ENCODE assay signal across 8 cellular contexts in the genomic region with DNA sequence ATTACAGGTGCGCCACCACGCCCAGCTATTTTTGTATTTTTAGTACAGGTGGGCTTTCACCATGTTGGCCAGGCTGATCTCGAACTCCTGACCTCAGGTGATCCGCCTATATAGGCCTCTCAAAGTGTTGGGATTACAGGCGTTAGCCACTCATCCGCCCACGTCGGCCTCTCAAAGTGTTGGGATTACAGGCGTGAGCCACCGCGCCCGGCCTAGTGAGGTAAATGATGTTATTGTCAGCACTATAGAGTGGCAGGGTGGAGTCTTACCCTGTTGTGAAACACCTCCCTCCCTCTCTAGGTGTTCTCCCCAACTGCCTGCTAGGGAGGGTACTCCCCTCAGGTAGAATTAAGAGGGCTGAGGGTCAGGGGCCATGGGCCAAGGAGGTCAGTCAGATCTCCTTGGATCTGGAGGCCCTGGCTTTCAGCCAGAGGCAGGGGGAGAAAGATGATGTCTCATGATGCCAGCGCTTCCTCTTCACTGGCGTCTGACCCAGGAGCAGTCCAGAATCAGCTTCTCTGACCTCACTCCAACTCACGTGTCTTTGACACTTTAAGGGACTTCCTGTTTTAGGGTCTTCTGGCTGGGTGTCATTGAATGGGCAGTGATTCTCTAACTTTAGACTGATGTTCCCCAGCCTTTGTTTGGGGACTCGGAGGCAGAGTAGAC. TPM values are rescaled to one million over a fixed set of nuclear protein-coding genes. Genes with fewer than 3 reads are reported as not detected.
DNase-seq lines count a peak whose midpoint lies in the region; ATAC-seq and TF ChIP-seq lines count a peak whose summit lies in the region.
"Had no signal": no experiment of that assay in that cellular context is flagged by ENCODE, and none has a peak within 500 bp of the region (broad histone marks: within the 10 kb centered on the region; RNA-seq: fewer than 3 reads in every experiment).

No MANE protein-coding gene starts in this region.

- no peak overlapping the region for H2BK12ac ChIP-seq in H9 (ENCODE audit: insufficient read length, low read depth, low read length)

- no peak overlapping the region for H2AK5ac ChIP-seq in H9 (ENCODE audit: insufficient read length, low read length)

- H2BK120ac ChIP-seq in H9 (ENCODE audit: low read depth, low read length, poor library complexity, severe bottlenecking): no peak overlapping the region

- no peak overlapping the region for H4K91ac ChIP-seq in H9 (ENCODE audit: insufficient read length, low read depth, low read length)

- no peak overlapping the region for H2AFZ ChIP-seq in H9 (ENCODE audit: low read length)

- no peak overlapping the region for H3K4me2 ChIP-seq in H9 (ENCODE audit: insufficient read depth, insufficient read length, low read length)

- peaks cover 16 to 17% of the 10 kb centered on the region in 2 experiments for H3K4me1 Mint-ChIP-seq in H9

- H3K23ac ChIP-seq in H9 (ENCODE audit: insufficient read length, low read depth, low read length): no peak overlapping the region

- H3K4me3 ChIP-seq in RWPE2 (ENCODE audit: severe bottlenecking) (no peak overlapping the region), esophagus squamous epithelium (peak overlapping the region in 2 of 4 donors; percentile 93 to 98), skin epidermis (peak overlapping the region in 2 of 7 experiments; percentile 61 to 91)

- peaks cover 10% of the 10 kb centered on the region for H3K23me2 ChIP-seq in H9 (ENCODE audit: insufficient read length, low read depth, low read length, poor library complexity, severe bottlenecking)

- no peak overlapping the region for H3K4ac ChIP-seq in H9 (ENCODE audit: low read depth, low read length)

- no peak overlapping the region for H2BK5ac ChIP-seq in H9 (ENCODE audit: insufficient read length, low read length)

- H3K27ac ChIP-seq in H9 (ENCODE audit: insufficient read length, low read depth, low read length) (no peak overlapping the region), RWPE2 (ENCODE audit: poor library complexity, severe bottlenecking) (peak overlapping the region; percentile 90), esophagus squamous epithelium (peak overlapping the region; percentile 51 to 96 (median 95)), skin epidermis (peak overlapping the region in 19 of 21 experiments; percentile 20 to 98 (median 93))

- H3K4me1 ChIP-seq in H9 (ENCODE audit: insufficient read depth, low read length) (no peaks in the 10 kb centered on the region), RWPE2 (ENCODE audit: insufficient read depth, poor library complexity, severe bottlenecking) (peaks cover 4% of the 10 kb centered on the region), esophagus squamous epithelium (peaks cover 42 to 76% (median 49%) of the 10 kb centered on the region in 3 donors)

- H3K14ac ChIP-seq in H9 (ENCODE audit: insufficient read depth, low read length): no peak overlapping the region

- TF ChIP-seq CTCF in H9 (conservative IDR thresholded peaks at IDR 0.05): no peak
- no peak for TF ChIP-seq CTCF in RWPE2 (IDR thresholded peaks at IDR 0.05; ENCODE audit: poor library complexity, severe bottlenecking)
- TF ChIP-seq CTCF in esophagus squamous epithelium (IDR thresholded peaks at IDR 0.05): no peak

- no peaks in the 10 kb centered on the region for H3K9me3 Mint-ChIP-seq in H9

- peaks cover under 1% of the 10 kb centered on the region for H3K27me3 Mint-ChIP-seq in H9 (ENCODE audit: low read depth)

- no peak overlapping the region for H4K5ac ChIP-seq in H9 (ENCODE audit: insufficient read length, low read depth, low read length)

- H3K9me3 ChIP-seq in H9 (ENCODE audit: control insufficient read depth, low read depth, low read length): no peaks in the 10 kb centered on the region
- no peaks in the 10 kb centered on the region for H3K9me3 ChIP-seq in RWPE2 (ENCODE audit: severe bottlenecking)
- H3K9me3 ChIP-seq in esophagus squamous epithelium: no peaks in the 10 kb centered on the region

- no peak overlapping the region for H2BK15ac ChIP-seq in H9 (ENCODE audit: low read depth, low read length)

- H3K79me1 ChIP-seq in H9 (ENCODE audit: insufficient read depth, low read depth, low read length, poor library complexity, severe bottlenecking): peaks cover 3% of the 10 kb centered on the region

- H3K36me3 ChIP-seq in RWPE2 (ENCODE audit: low read depth) (peaks cover 17% of the 10 kb centered on the region; the same call in 1 of the 2 replicates), esophagus squamous epithelium (peaks cover 0 to 17% (median 0%) of the 10 kb centered on the region in 3 donors)

- H4K8ac ChIP-seq in H9 (replicated peaks; ENCODE audit: insufficient read length, low read depth, low read length): no peak overlapping the region

- H3K79me2 ChIP-seq in H9 (ENCODE audit: insufficient read depth, low read length): no peaks in the 10 kb centered on the region; the same call in 1 of the 2 replicates

- H3K9ac ChIP-seq in H9 (ENCODE audit: extremely low read depth, insufficient read length, low read length): no peak overlapping the region

- WGBS in H9 (ENCODE audit: extremely low coverage, insufficient read length, low lambda C conversion rate): no CpG with 5 or more reads among the region's 16 CpGs
- 59 to 67% methylated on average over 10 to 12 of the region's 16 CpGs for WGBS in esophagus squamous epithelium, 2 donors

- no peaks in the 10 kb centered on the region for H3K27me3 ChIP-seq in H9 (ENCODE audit: insufficient read depth, low read length)
- H3K27me3 ChIP-seq in RWPE2 (ENCODE audit: insufficient read depth, poor library complexity, severe bottlenecking): no peaks in the 10 kb centered on the region
- H3K27me3 ChIP-seq in esophagus squamous epithelium: no peaks in the 10 kb centered on the region

- no peak overlapping the region for H2BK20ac ChIP-seq in H9 (ENCODE audit: low read depth, low read length, poor library complexity, severe bottlenecking)

- DNase-seq in H9 (no peak), RWPE2 (ENCODE audit: low spot score) (no peak), esophagus squamous epithelium (lab: John Stamatoyannopoulos, UW) (no peak), NCI-H510A (lab: John Stamatoyannopoulos, UW) (no peak)
- no peak for DNase-seq in stimulated activated CD4-positive, alpha-beta T cell treated with anti-CD3 and anti-CD28 coated beads, Interleukin-4, amount 100 ng/mL, for 4 hours
- DNase-seq: stimulated activated CD4-positive, alpha-beta T cell treated with anti-CD3 and anti-CD28 coated beads, Interleukin-2, amount 100 ng/mL, for 24 hours had no signal

- H3K36me3 Mint-ChIP-seq in H9 (ENCODE audit: insufficient read depth in 1 of 3, low read depth in 3 of 3): peaks cover 4 to 10% (median 9%) of the 10 kb centered on the region in 3 experiments; a peak in 5 of 7 replicates

- intact Hi-C loops in esophagus squamous epithelium (cut with DNase I): no loop called here

- TF ChIP-seq POLR2A in esophagus squamous epithelium (IDR thresholded peaks at IDR 0.05): no peak

- no peak for ATAC-seq in RWPE2 (ENCODE audit: low read depth)
- no peak for ATAC-seq in GM21825 (IDR thresholded peaks at IDR 0.05; ENCODE audit: unreplicated experiment)

- no peak overlapping the region for H3K18ac ChIP-seq in H9 (ENCODE audit: insufficient read length, low read depth, low read length)

- no peak overlapping the region for H3K27ac Mint-ChIP-seq in H9

- H3T11ph ChIP-seq in H9 (ENCODE audit: low read length): no peak overlapping the region

- no peaks in the 10 kb centered on the region for H4K20me1 ChIP-seq in H9 (ENCODE audit: control insufficient read depth, insufficient read depth, insufficient read length)

- H3K4me3 Mint-ChIP-seq in H9: peak overlapping the region; percentile 91 to 93

- H3K56ac ChIP-seq in H9 (ENCODE audit: insufficient read length, low read depth, low read length): no peak overlapping the region

RNA-seq across cellular contexts. Expression of a gene that starts 2.0 kb away (rescaled TPM):
- total RNA-seq in H9 (2021): 56.0 and 61.7 TPM in 2 replicates
- total RNA-seq in esophagus squamous epithelium: 10 to 100 TPM; 32.2 to 54.3 (median 39.5) TPM

RNA-seq across cellular contexts. Expression of a gene that starts 28.9 kb away (rescaled TPM):
- total RNA-seq in H9 (2021) (33.6 and 35.1 TPM in 2 replicates), esophagus squamous epithelium (10 to 100 TPM; 33.8 to 53.4 (median 42.0) TPM)

RNA-seq across cellular contexts. Expression of a gene that starts 30.7 kb away (rescaled TPM):
- total RNA-seq in H9 (2021): not detected in 2 replicates
- total RNA-seq in esophagus squamous epithelium: not detected

RNA-seq across cellular contexts. Expression of a gene that starts 47.9 kb away (rescaled TPM):
- total RNA-seq in H9 (2021): 38.9 and 41.0 TPM in 2 replicates
- 1 to 10 TPM; 2.3 to 4.1 (median 2.9) TPM for total RNA-seq in esophagus squamous epithelium

RNA-seq across cellular contexts. Expression of a gene that starts 50.3 kb away (rescaled TPM):
- 23.0 and 24.3 TPM in 2 replicates for total RNA-seq in H9 (2021)
- total RNA-seq in esophagus squamous epithelium: 10 to 100 TPM; 40.6 to 89.4 (median 53.8) TPM
